In genomic region chr2:128027278-128027800, GRCh38 we compare ENCODE assay signal across 8 cellular contexts. TPM values are rescaled to one million over a fixed set of nuclear protein-coding genes. Genes with fewer than 3 reads are reported as not detected.
DNase-seq lines count a peak whose midpoint lies in the region; TF ChIP-seq lines count a peak whose summit lies in the region.

No MANE protein-coding gene starts in this region.

- peaks cover 6% of the 10 kb centered on the region; the same call in 1 of the 2 replicates for H3K79me2 ChIP-seq in H9 (ENCODE audit: insufficient read depth, low read length)
- peaks cover 44% of the 10 kb centered on the region for H3K79me2 ChIP-seq in Loucy (ENCODE audit: insufficient read depth, low read length)

- H3F3A ChIP-seq in Loucy (ENCODE audit: low read depth), result no peaks in the 10 kb centered on the region

- no peak overlapping the region for H2BK12ac ChIP-seq in H9 (ENCODE audit: insufficient read length, low read depth, low read length)

- H2BK15ac ChIP-seq in H9 (ENCODE audit: low read depth, low read length), result no peak overlapping the region

- no peak overlapping the region for H2BK20ac ChIP-seq in H9 (ENCODE audit: low read depth, low read length, poor library complexity, severe bottlenecking)

- H3K36me3 Mint-ChIP-seq in H9 (ENCODE audit: insufficient read depth in 1 of 3, low read depth in 3 of 3), result peaks cover 1 to 13% (median 13%) of the 10 kb centered on the region in 3 experiments; a peak in 5 of 7 replicates
- H3K36me3 Mint-ChIP-seq in nephron (ENCODE audit: low read depth), result peaks cover 11% of the 10 kb centered on the region

- no peak overlapping the region for H2BK120ac ChIP-seq in H9 (ENCODE audit: low read depth, low read length, poor library complexity, severe bottlenecking)

- H3K4me3 ChIP-seq in Loucy (ENCODE audit: low read length, poor library complexity, severe bottlenecking), result peak overlapping the region; percentile 97

- H3T11ph ChIP-seq in H9 (ENCODE audit: low read length), result no peak overlapping the region

- H3K56ac ChIP-seq in H9 (ENCODE audit: insufficient read length, low read depth, low read length), result no peak overlapping the region

- no peak overlapping the region for H3K27ac ChIP-seq in H9 (ENCODE audit: insufficient read length, low read depth, low read length)
- H3K27ac ChIP-seq in RWPE1, result peak overlapping the region; percentile 91

- H4K20me1 ChIP-seq in H9 (ENCODE audit: control insufficient read depth, insufficient read depth, insufficient read length) (no peaks in the 10 kb centered on the region), Loucy (ENCODE audit: insufficient read depth, low read length, poor library complexity, severe bottlenecking) (peaks cover 23% of the 10 kb centered on the region)

- peak overlapping the region; percentile 94 to 99 for H3K4me3 Mint-ChIP-seq in H9
- peak overlapping the region; percentile 87 to 100 (median 99) for H3K4me3 Mint-ChIP-seq in nephron

- peaks cover 5% of the 10 kb centered on the region for H3K23me2 ChIP-seq in H9 (ENCODE audit: insufficient read length, low read depth, low read length, poor library complexity, severe bottlenecking)

- H3K23ac ChIP-seq in H9 (ENCODE audit: insufficient read length, low read depth, low read length), result no peak overlapping the region

- peak overlapping the region; percentile 90 for H3K14ac ChIP-seq in H9 (ENCODE audit: insufficient read depth, low read length)

- peaks cover 4% of the 10 kb centered on the region; the same call in 1 of the 2 replicates for H3K27me3 ChIP-seq in H9 (ENCODE audit: insufficient read depth, low read length)
- H3K27me3 ChIP-seq in Loucy (ENCODE audit: insufficient read depth, low read length, poor library complexity, severe bottlenecking), result peaks cover 4% of the 10 kb centered on the region

- H3K18ac ChIP-seq in H9 (ENCODE audit: insufficient read length, low read depth, low read length), result peak overlapping the region; percentile 77

- no peaks in the 10 kb centered on the region for H3K9me3 ChIP-seq in H9 (ENCODE audit: control insufficient read depth, low read depth, low read length)
- peaks cover 6% of the 10 kb centered on the region; the same call in 1 of the 2 replicates for H3K9me3 ChIP-seq in Loucy (ENCODE audit: insufficient read depth, low read depth, low read length)

- H2BK5ac ChIP-seq in H9 (ENCODE audit: insufficient read length, low read length), result no peak overlapping the region

- H3K27ac Mint-ChIP-seq in H9, result peak overlapping the region in 1 of 3 experiments; percentile 94; a peak in 3 of 7 replicates
- peak overlapping the region in 1 of 3 experiments; percentile 89 for H3K27ac Mint-ChIP-seq in nephron

- H4K5ac ChIP-seq in H9 (ENCODE audit: insufficient read length, low read depth, low read length), result no peak overlapping the region

- H3K27me3 Mint-ChIP-seq in H9 (ENCODE audit: low read depth) (peaks cover 19% of the 10 kb centered on the region), nephron (ENCODE audit: low read depth) (peaks cover 11% of the 10 kb centered on the region)

- H2AFZ ChIP-seq in H9 (ENCODE audit: low read length), result no peak overlapping the region
- H2AFZ ChIP-seq in Loucy (ENCODE audit: low read length), result peak overlapping the region; percentile 96

- WGBS in H9 (ENCODE audit: extremely low coverage, insufficient read length, low lambda C conversion rate), result no CpG with 5 or more reads among the region's 51 CpGs

- H3K4me1 Mint-ChIP-seq in H9 (peaks cover 14 to 16% of the 10 kb centered on the region in 2 experiments), nephron (peaks cover 17% of the 10 kb centered on the region)

- H3K9me2 ChIP-seq in Loucy (replicated peaks; ENCODE audit: low read depth, low read length), result no peaks in the 10 kb centered on the region

- peaks cover 7 to 8% of the 10 kb centered on the region in 2 experiments; a peak in 4 of 5 replicates for H3K9me3 Mint-ChIP-seq in H9
- no peaks in the 10 kb centered on the region for H3K9me3 Mint-ChIP-seq in nephron

- no peaks in the 10 kb centered on the region for H3K36me3 ChIP-seq in Loucy (ENCODE audit: insufficient read depth, low read length)

- H3K9ac ChIP-seq in H9 (ENCODE audit: extremely low read depth, insufficient read length, low read length) (peak overlapping the region; percentile 80), Loucy (ENCODE audit: low read depth, low read length, poor library complexity, severe bottlenecking) (peak overlapping the region; percentile 92)

- DNase-seq in EH (ENCODE audit: low read depth), result peak; percentile 99
- peak; percentile 100 for DNase-seq in H9
- peak; percentile 100 for DNase-seq in RWPE1 (ENCODE audit: low spot score)
- DNase-seq in activated effector memory CD4-positive, alpha-beta T cell treated with Interleukin-2 at 50 U/mL for 16 hours, result peak; percentile 100
- DNase-seq in fibroblast of the conjunctiva (ENCODE audit: low read depth), result peak; percentile 99
- DNase-seq in stimulated activated naive CD4-positive, alpha-beta T cell treated with Interleukin-2 at 50 U/mL for 16 hours (lab: John Stamatoyannopoulos, UW), result peak; percentile 99

- POLR2A ChIA-PET in RWPE1 (lab: Yijun Ruan, JAX; ENCODE audit: low non-redundant PET), result interaction anchor here (0.5 to 0.6 kb wide), 2 partner anchors 147 to 168 kb away, joined by 4 to 6 read pairs; no protein-coding TSS in a partner anchor

- H3K4me1 ChIP-seq in H9 (ENCODE audit: insufficient read depth, low read length) (no peaks in the 10 kb centered on the region), Loucy (ENCODE audit: insufficient read depth, low read length, poor library complexity, severe bottlenecking) (peaks cover 25% of the 10 kb centered on the region)

- peaks cover 4% of the 10 kb centered on the region for H3K79me1 ChIP-seq in H9 (ENCODE audit: insufficient read depth, low read depth, low read length, poor library complexity, severe bottlenecking)

- no peak overlapping the region for H4K91ac ChIP-seq in H9 (ENCODE audit: insufficient read length, low read depth, low read length)

- no peak overlapping the region for H4K8ac ChIP-seq in H9 (replicated peaks; ENCODE audit: insufficient read length, low read depth, low read length)

- CTCF ChIA-PET in RWPE1 (lab: Yijun Ruan, JAX), result no interaction called here

- no peak overlapping the region for H2AK5ac ChIP-seq in H9 (ENCODE audit: insufficient read length, low read length)

- H3K4me2 ChIP-seq in H9 (ENCODE audit: insufficient read depth, insufficient read length, low read length), result no peak overlapping the region
- H3K4me2 ChIP-seq in Loucy (ENCODE audit: low read depth, low read length, poor library complexity, severe bottlenecking), result peak overlapping the region; percentile 99

- TF ChIP-seq CTCF in H9 (conservative IDR thresholded peaks at IDR 0.05) (no peak), Loucy (conservative IDR thresholded peaks at IDR 0.05; ENCODE audit: low read length) (no peak), RWPE1 (conservative IDR thresholded peaks at IDR 0.05; ENCODE audit: low read depth) (no peak), nephron (IDR thresholded peaks at IDR 0.05; ENCODE audit: unreplicated experiment in 3 of 3) (no peak)

- no peak overlapping the region for H3K4ac ChIP-seq in H9 (ENCODE audit: low read depth, low read length)

RNA-seq across cellular contexts. Expression of gene SAP130, which starts 0.5 kb away (rescaled TPM):
- 45.6 and 48.3 TPM in 2 replicates for total RNA-seq in H9 (2021)
